Comparison of ENCODE assay signal across 9 cellular contexts in genomic region chrX:41664307-41665299, GRCh38. TPM values are rescaled to one million over a fixed set of nuclear protein-coding genes. Genes with fewer than 3 reads are reported as not detected.
DNase-seq lines count a peak whose midpoint lies in the region; ATAC-seq and TF ChIP-seq lines count a peak whose summit lies in the region.
"Had no signal": no experiment of that assay in that cellular context is flagged by ENCODE, and none has a peak within 500 bp of the region (broad histone marks: within the 10 kb centered on the region; RNA-seq: fewer than 3 reads in every experiment).

No MANE protein-coding gene starts in this region.

- no peak overlapping the region for H3K4me2 ChIP-seq in PC-3 (ENCODE audit: low read length)

- CTCF ChIA-PET in PC-3 (lab: Charles Lee) = no interaction called here

- H3K4me3 ChIP-seq in GM12864 (ENCODE audit: low read depth, low read length) (no peak overlapping the region), adipocyte (ENCODE audit: low read length) (no peak overlapping the region), PC-3 (ENCODE audit: low read length) (no peak overlapping the region)

- no peak overlapping the region for H2AFZ ChIP-seq in PC-3 (ENCODE audit: low read length)

- H3K4me1 ChIP-seq in adipocyte (ENCODE audit: control insufficient read depth, insufficient read depth, low read length) = peaks cover 13% of the 10 kb centered on the region
- peaks cover 9% of the 10 kb centered on the region for H3K4me1 ChIP-seq in PC-3 (ENCODE audit: insufficient read depth, low read length)

- peaks cover 6% of the 10 kb centered on the region for H3K27me3 ChIP-seq in adipocyte (replicated peaks; ENCODE audit: control insufficient read depth, insufficient read depth, low read length)
- H3K27me3 ChIP-seq in PC-3 (ENCODE audit: low read length) = no peaks in the 10 kb centered on the region

- POLR2A ChIA-PET in PC-3 (lab: Charles Lee; ENCODE audit: unreplicated experiment) = no interaction called here

- H3K9me3 ChIP-seq in adipocyte (ENCODE audit: control insufficient read depth, low read length) (no peaks in the 10 kb centered on the region), PC-3 (ENCODE audit: low read length) (no peaks in the 10 kb centered on the region)

- no peaks in the 10 kb centered on the region for H3F3A ChIP-seq in PC-3 (ENCODE audit: low read length, unreplicated experiment)

- H3K9me2 ChIP-seq in PC-3 (replicated peaks; ENCODE audit: low read length) = no peaks in the 10 kb centered on the region

- peak; percentile 8 for DNase-seq in GM12864 (ENCODE audit: low read depth)
- peak; percentile 19 for DNase-seq in GM19240 (ENCODE audit: insufficient read length, low spot score)
- DNase-seq in adipocyte (ENCODE audit: low read depth) = peak; percentile 42
- no peak for DNase-seq in PC-3
- no peak for DNase-seq in NCI-H2171 (lab: John Stamatoyannopoulos, UW)
- DNase-seq in NOMO-1 (lab: John Stamatoyannopoulos, UW; ENCODE audit: unreplicated experiment in 2 of 2) = no peak
- no peak for DNase-seq in ACHN

- TF ChIP-seq CTCF in GM12864 (IDR thresholded peaks at IDR 0.05; ENCODE audit: low read depth, low read length, missing control alignments) (no peak), PC-3 (conservative IDR thresholded peaks at IDR 0.05; ENCODE audit: low read depth, low read length) (no peak)

- H4K20me1 ChIP-seq in PC-3 (ENCODE audit: low read length) = no peaks in the 10 kb centered on the region

- H3K79me2 ChIP-seq in PC-3 (ENCODE audit: low read length) = no peaks in the 10 kb centered on the region

- in situ Hi-C loops in ACHN (cut with HindIII; ENCODE audit: low pct_ligation_motif_present, low pct_unique_long_range_greater_than_20kb, low sequenced_read_pairs) = no loop called here

- intact Hi-C loops in PC-3 (cut with micrococcal nuclease) = no loop called here

- no peak overlapping the region for H3K27ac ChIP-seq in PC-3 (ENCODE audit: low read length)

- ATAC-seq in HG02981 (IDR thresholded peaks at IDR 0.05; ENCODE audit: unreplicated experiment) (peak; percentile 82), PC-3 (no peak)

- peaks cover 4% of the 10 kb centered on the region for H3K36me3 ChIP-seq in adipocyte (ENCODE audit: control insufficient read depth, insufficient read depth, low read length, severe bottlenecking)
- no peaks in the 10 kb centered on the region for H3K36me3 ChIP-seq in PC-3 (ENCODE audit: low read depth, low read length)

- H3K9ac ChIP-seq in adipocyte (ENCODE audit: low read length) = no peak overlapping the region
- no peak overlapping the region for H3K9ac ChIP-seq in PC-3 (ENCODE audit: low read length)

- no TSS peak for BruUV-seq in PC-3 (replicated peaks; lab: Mats Ljungman, UMichigan)

RNA-seq across cellular contexts. Expression of gene GPR34, which starts 24.2 kb away (rescaled TPM):
- total RNA-seq in PC-3 (2014; rRNA removed) = not detected in 2 replicates

RNA-seq across cellular contexts. Expression of gene GPR82, which starts 59.4 kb away (rescaled TPM):
- total RNA-seq in PC-3 (2014; rRNA removed) = not detected in 2 replicates
- total RNA-seq: cardiac septum had no signal

Comparison
In these comparisons a context has a peak if more than half of its experiments do, and no peak if none do; other contexts are left out.
1. DNase-seq: peak in GM12864 (single experiment), GM19240 (single experiment) and adipocyte (single experiment); none in PC-3 (single experiment), NCI-H2171 (single experiment), NOMO-1 (0 of 2) and ACHN (single experiment).